Comparison of ENCODE assay signal across 14 cellular contexts in the genomic region with DNA sequence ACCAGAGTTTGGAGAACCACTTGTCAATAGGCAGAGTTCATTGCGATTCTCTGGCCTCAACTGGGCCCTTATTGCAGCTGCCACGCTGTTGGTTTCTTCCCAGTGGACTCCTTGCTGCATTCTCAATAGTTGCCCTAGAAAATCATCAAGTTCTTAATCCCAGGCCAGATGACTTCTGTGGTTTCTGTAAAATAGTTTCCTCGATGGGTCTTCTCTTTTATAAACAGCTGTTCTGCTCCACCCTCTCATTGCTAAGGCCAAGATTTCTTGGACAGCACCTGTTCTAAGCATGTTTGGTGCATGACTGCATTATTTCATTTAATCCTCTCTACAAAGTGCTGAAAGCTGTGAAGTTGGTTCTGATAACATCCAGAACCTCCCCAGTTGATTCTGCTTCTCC.
"Had no signal": no experiment of that assay in that cellular context is flagged by ENCODE, and none has a peak within 500 bp of the region (broad histone marks: within the 10 kb centered on the region; RNA-seq: fewer than 3 reads in every experiment).

No MANE protein-coding gene starts in this region.

- H3K4me1 Mint-ChIP-seq: activated naive CD4-positive, alpha-beta T cell treated with anti-CD3 and anti-CD28 coated beads, Interleukin-2, amount 10 ng/mL, durations not matched to agents 7 days and 5 days had no signal

- H3K27ac Mint-ChIP-seq: activated naive CD4-positive, alpha-beta T cell treated with anti-CD3 and anti-CD28 coated beads, Interleukin-2, amount 10 ng/mL, durations not matched to agents 7 days and 5 days; activated T-helper 2 cell treated with anti-CD3 and anti-CD28 coated beads, Interferon-gamma antibody, Interleukin-2, Interleukin-4, amounts not matched to agents 10 μg/mL and 5 μg/mL and 100 μg/mL, durations not matched to agents 14 hours and 24 hours and 36 hours had no signal

- H3K27ac ChIP-seq: cardiac muscle cell, foreskin keratinocyte, ovary, sigmoid colon, tibial nerve, uterus had no signal

- H3K4me1 ChIP-seq: tibial nerve, uterus had no signal

- H3K27me3 Mint-ChIP-seq: activated naive CD4-positive, alpha-beta T cell treated with anti-CD3 and anti-CD28 coated beads, Interleukin-2, amount 10 ng/mL, durations not matched to agents 7 days and 5 days had no signal

- H3K27me3 ChIP-seq: cardiac muscle cell, foreskin keratinocyte, ovary, sigmoid colon, tibial nerve, uterus had no signal

- H3K4me3 ChIP-seq: cardiac muscle cell, ovary, sigmoid colon, tibial nerve, uterus had no signal

- DNase-seq: activated CD4-positive, CD25-positive, alpha-beta regulatory T cell; activated naive CD4-positive, alpha-beta T cell treated with anti-CD3 and anti-CD28 coated beads, Interleukin-2, amount 10 ng/mL, durations not matched to agents 7 days and 5 days; head of caudate nucleus; ovary; SIG-M5; sigmoid colon; stimulated activated CD4-positive, alpha-beta T cell treated with anti-CD3 and anti-CD28 coated beads, Interleukin-12 subunit alpha, Interleukin-12 subunit beta, amount 100 ng/mL, for 4 hours; stimulated activated CD4-positive, alpha-beta T cell treated with anti-CD3 and anti-CD28 coated beads, Interleukin-2, amount 100 ng/mL, for 24 hours; substantia nigra; uterus had no signal

- H3K36me3 ChIP-seq: cardiac muscle cell, ovary, sigmoid colon, tibial nerve, uterus had no signal

- H3K9me3 ChIP-seq: ovary, sigmoid colon, tibial nerve, uterus had no signal

- H3K4me3 Mint-ChIP-seq: activated naive CD4-positive, alpha-beta T cell treated with anti-CD3 and anti-CD28 coated beads, Interleukin-2, amount 10 ng/mL, durations not matched to agents 7 days and 5 days had no signal
